In genomic region chr6:36372088-36372487, GRCh38 we compare ENCODE assay signal across 38 cellular contexts. TPM values are rescaled to one million over a fixed set of nuclear protein-coding genes. Genes with fewer than 3 reads are reported as not detected.
"Had no signal": no experiment of that assay in that cellular context is flagged by ENCODE, and none has a peak within 500 bp of the region (broad histone marks: within the 10 kb centered on the region; RNA-seq: fewer than 3 reads in every experiment).

No MANE protein-coding gene starts in this region.

- H3K4me3 ChIP-seq: body of pancreas, esophagus muscularis mucosa, gastrocnemius medialis, heart left ventricle had no signal

- H3K27me3 ChIP-seq: body of pancreas, gastrocnemius medialis, heart left ventricle had no signal

- H3K36me3 ChIP-seq: esophagus muscularis mucosa, gastrocnemius medialis, WERI-Rb-1 had no signal

- H3K27me3 Mint-ChIP-seq: activated CD4-positive, alpha-beta memory T cell treated with anti-CD3 and anti-CD28 coated beads for 36 hours; activated CD4-positive, alpha-beta T cell treated with anti-CD3 and anti-CD28 coated beads for 36 hours; activated CD4-positive, alpha-beta T cell treated with anti-CD3 and anti-CD28 coated beads, Interleukin-2, amount 10 ng/mL, durations not matched to agents 24 days and 14 days; activated CD8-positive, alpha-beta memory T cell treated with anti-CD3 and anti-CD28 coated beads, Interleukin-2, amount 10 ng/mL, durations not matched to agents 7 days and 5 days had no signal

- H3K4me3 Mint-ChIP-seq: activated CD4-positive, alpha-beta memory T cell treated with anti-CD3 and anti-CD28 coated beads for 36 hours; activated CD4-positive, alpha-beta T cell treated with anti-CD3 and anti-CD28 coated beads for 36 hours; activated CD4-positive, alpha-beta T cell treated with anti-CD3 and anti-CD28 coated beads, Interleukin-2, amount 10 ng/mL, durations not matched to agents 24 days and 14 days; activated CD8-positive, alpha-beta memory T cell treated with anti-CD3 and anti-CD28 coated beads, Interleukin-2, amount 10 ng/mL, durations not matched to agents 7 days and 5 days; activated CD8-positive, alpha-beta T cell treated with anti-CD3 and anti-CD28 coated beads, Interleukin-2, amount 10 ng/mL, durations not matched to agents 7 days and 5 days; activated naive CD8-positive, alpha-beta T cell; activated T-helper 1 cell treated with anti-CD3 and anti-CD28 coated beads, Interleukin-12 subunit alpha, Interleukin-12 subunit beta, Interleukin-2, Interleukin-4 antibody, amounts not matched to agents 30 ng/mL and 10 ng/mL and 1 ng/mL, durations not matched to agents 14 hours and 24 hours and 36 hours; effector memory CD8-positive, alpha-beta T cell; T-cell; T-helper 1 cell treated with Interleukin-12 subunit alpha and Interleukin-12 subunit beta and Interleukin-4 antibody, amounts not matched to agents 30 μg/mL and 1 μg/mL, for 36 hours; T-helper 2 cell treated with Interferon-gamma antibody and Interleukin-4, amounts not matched to agents 5 μg/mL and 100 μg/mL, for 36 hours had no signal

- DNase-seq: activated CD4-positive, alpha-beta T cell treated with anti-CD3 and anti-CD28 coated beads for 36 hours; activated CD4-positive, alpha-beta T cell treated with anti-CD3 and anti-CD28 coated beads, Interleukin-2, amount 10 ng/mL, durations not matched to agents 24 days and 14 days; activated CD4-positive, CD25-positive, alpha-beta regulatory T cell; activated CD4-positive, CD25-positive, alpha-beta regulatory T cell treated with anti-CD3 and anti-CD28 coated beads, Interleukin-2, amount 50 U/mL, for 72 hours; activated CD8-positive, alpha-beta memory T cell treated with anti-CD3 and anti-CD28 coated beads, Interleukin-2, amount 10 ng/mL, durations not matched to agents 7 days and 5 days; activated CD8-positive, alpha-beta memory T cell treated with anti-CD3 and anti-CD28 coated beads, Interleukin-2, amount 50 U/mL, for 4 hours; activated CD8-positive, alpha-beta T cell treated with anti-CD3 and anti-CD28 coated beads, Interleukin-2, amount 10 ng/mL, durations not matched to agents 7 days and 5 days; activated gamma-delta T cell treated with Interleukin-2 at 50 U/mL for 16 hours; activated naive CD4-positive, alpha-beta T cell treated with anti-CD3 and anti-CD28 coated beads, Interleukin-2, amount 50 U/mL, for 16 hours; activated naive CD4-positive, alpha-beta T cell treated with Interleukin-2 at 50 U/mL for 16 hours; activated T-cell treated with anti-CD3 and anti-CD28 coated beads, Interleukin-2, amount 50 U/mL, for 1 hour; activated T-cell treated with anti-CD3 and anti-CD28 coated beads, Interleukin-2, amount 50 U/mL, for 48 hours; amniotic stem cell; anterior cingulate cortex; body of pancreas; caudate nucleus; cortex of kidney; dermis blood vessel endothelial cell; effector CD4-positive, alpha-beta T cell; effector memory CD8-positive, alpha-beta T cell; erythroblast; foreskin keratinocyte; gastrocnemius medialis; glutamatergic neuron; heart left ventricle; T-cell; T1000; WERI-Rb-1 had no signal

- H3K9me3 Mint-ChIP-seq: activated CD4-positive, alpha-beta memory T cell treated with anti-CD3 and anti-CD28 coated beads for 36 hours; activated CD4-positive, alpha-beta T cell treated with anti-CD3 and anti-CD28 coated beads, Interleukin-2, amount 10 ng/mL, durations not matched to agents 24 days and 14 days; activated T-helper 1 cell treated with anti-CD3 and anti-CD28 coated beads, Interleukin-12 subunit alpha, Interleukin-12 subunit beta, Interleukin-2, Interleukin-4 antibody, amounts not matched to agents 30 ng/mL and 10 ng/mL and 1 ng/mL, durations not matched to agents 14 hours and 24 hours and 36 hours; activated T-helper 2 cell treated with anti-CD3 and anti-CD28 coated beads, Interferon-gamma antibody, Interleukin-2, Interleukin-4, amounts not matched to agents 10 μg/mL and 5 μg/mL and 100 μg/mL, durations not matched to agents 14 hours and 24 hours and 36 hours; effector memory CD8-positive, alpha-beta T cell; T-cell; T-helper 1 cell treated with Interleukin-12 subunit alpha and Interleukin-12 subunit beta and Interleukin-4 antibody, amounts not matched to agents 30 μg/mL and 1 μg/mL, for 36 hours; T-helper 2 cell treated with Interferon-gamma antibody and Interleukin-4, amounts not matched to agents 5 μg/mL and 100 μg/mL, for 36 hours had no signal

- H3K27ac ChIP-seq: body of pancreas, esophagus muscularis mucosa, foreskin keratinocyte, gastrocnemius medialis, heart left ventricle, WERI-Rb-1 had no signal

- H3K9me3 ChIP-seq: body of pancreas, esophagus muscularis mucosa, gastrocnemius medialis, heart left ventricle had no signal

- H3K4me1 ChIP-seq: body of pancreas, esophagus muscularis mucosa, foreskin keratinocyte, heart left ventricle had no signal

- H3K27ac Mint-ChIP-seq: activated CD4-positive, alpha-beta memory T cell treated with anti-CD3 and anti-CD28 coated beads for 36 hours; activated CD4-positive, alpha-beta T cell treated with anti-CD3 and anti-CD28 coated beads for 36 hours; activated CD4-positive, alpha-beta T cell treated with anti-CD3 and anti-CD28 coated beads, Interleukin-2, amount 10 ng/mL, durations not matched to agents 24 days and 14 days; activated CD8-positive, alpha-beta memory T cell treated with anti-CD3 and anti-CD28 coated beads, Interleukin-2, amount 10 ng/mL, durations not matched to agents 7 days and 5 days; activated CD8-positive, alpha-beta T cell treated with anti-CD3 and anti-CD28 coated beads, Interleukin-2, amount 10 ng/mL, durations not matched to agents 7 days and 5 days; activated naive CD8-positive, alpha-beta T cell; activated T-helper 1 cell treated with anti-CD3 and anti-CD28 coated beads, Interleukin-12 subunit alpha, Interleukin-12 subunit beta, Interleukin-2, Interleukin-4 antibody, amounts not matched to agents 30 ng/mL and 10 ng/mL and 1 ng/mL, durations not matched to agents 14 hours and 24 hours and 36 hours; activated T-helper 2 cell treated with anti-CD3 and anti-CD28 coated beads, Interferon-gamma antibody, Interleukin-2, Interleukin-4, amounts not matched to agents 10 μg/mL and 5 μg/mL and 100 μg/mL, durations not matched to agents 14 hours and 24 hours and 36 hours; T-cell; T-helper 1 cell treated with Interleukin-12 subunit alpha and Interleukin-12 subunit beta and Interleukin-4 antibody, amounts not matched to agents 30 μg/mL and 1 μg/mL, for 36 hours; T-helper 2 cell treated with Interferon-gamma antibody and Interleukin-4, amounts not matched to agents 5 μg/mL and 100 μg/mL, for 36 hours had no signal

- FAIRE-seq: colon had no signal

- H3K36me3 Mint-ChIP-seq: activated naive CD8-positive, alpha-beta T cell had no signal

- ATAC-seq: activated CD4-positive, alpha-beta T cell treated with anti-CD3 and anti-CD28 coated beads for 36 hours; activated CD8-positive, alpha-beta memory T cell treated with anti-CD3 and anti-CD28 coated beads, Interleukin-2, amount 10 ng/mL, durations not matched to agents 7 days and 5 days; activated CD8-positive, alpha-beta T cell treated with anti-CD3 and anti-CD28 coated beads, Interleukin-2, amount 10 ng/mL, durations not matched to agents 7 days and 5 days; body of pancreas; effector memory CD8-positive, alpha-beta T cell; foreskin keratinocyte; gastrocnemius medialis; heart left ventricle; T-cell had no signal

- H3K4me1 Mint-ChIP-seq: activated CD4-positive, alpha-beta T cell treated with anti-CD3 and anti-CD28 coated beads for 36 hours; activated CD4-positive, alpha-beta T cell treated with anti-CD3 and anti-CD28 coated beads, Interleukin-2, amount 10 ng/mL, durations not matched to agents 24 days and 14 days; T-cell had no signal

RNA-seq across cellular contexts. Expression of gene ETV7, which starts 15.4 kb away (rescaled TPM):
- total RNA-seq: chondrocyte, gastrocnemius medialis had no signal

RNA-seq across cellular contexts. Expression of gene BNIP5, which starts 35.4 kb away (rescaled TPM):
- total RNA-seq: activated CD4-positive, alpha-beta memory T cell treated with anti-CD3 and anti-CD28 coated beads for 36 hours; activated CD4-positive, alpha-beta T cell treated with anti-CD3 and anti-CD28 coated beads for 36 hours; activated CD4-positive, alpha-beta T cell treated with anti-CD3 and anti-CD28 coated beads, Interleukin-2, amount 10 ng/mL, durations not matched to agents 24 days and 14 days; activated CD8-positive, alpha-beta memory T cell treated with anti-CD3 and anti-CD28 coated beads for 36 hours; activated CD8-positive, alpha-beta memory T cell treated with anti-CD3 and anti-CD28 coated beads, Interleukin-2, amount 10 ng/mL, durations not matched to agents 7 days and 5 days; activated CD8-positive, alpha-beta T cell treated with anti-CD3 and anti-CD28 coated beads, Interleukin-2, amount 10 ng/mL, durations not matched to agents 7 days and 5 days; activated T-helper 1 cell treated with anti-CD3 and anti-CD28 coated beads, Interleukin-12 subunit alpha, Interleukin-12 subunit beta, Interleukin-2, Interleukin-4 antibody, amounts not matched to agents 30 ng/mL and 10 ng/mL and 1 ng/mL, durations not matched to agents 14 hours and 24 hours and 36 hours; activated T-helper 2 cell treated with anti-CD3 and anti-CD28 coated beads, Interferon-gamma antibody, Interleukin-2, Interleukin-4, amounts not matched to agents 10 μg/mL and 5 μg/mL and 100 μg/mL, durations not matched to agents 14 hours and 24 hours and 36 hours; chondrocyte; dermis blood vessel endothelial cell; esophagus muscularis mucosa; foreskin keratinocyte; gastrocnemius medialis; heart left ventricle had no signal
- polyA plus RNA-seq: foreskin keratinocyte, heart left ventricle had no signal
